Comparison of ENCODE assay signal across 9 cellular contexts in the genomic region with DNA sequence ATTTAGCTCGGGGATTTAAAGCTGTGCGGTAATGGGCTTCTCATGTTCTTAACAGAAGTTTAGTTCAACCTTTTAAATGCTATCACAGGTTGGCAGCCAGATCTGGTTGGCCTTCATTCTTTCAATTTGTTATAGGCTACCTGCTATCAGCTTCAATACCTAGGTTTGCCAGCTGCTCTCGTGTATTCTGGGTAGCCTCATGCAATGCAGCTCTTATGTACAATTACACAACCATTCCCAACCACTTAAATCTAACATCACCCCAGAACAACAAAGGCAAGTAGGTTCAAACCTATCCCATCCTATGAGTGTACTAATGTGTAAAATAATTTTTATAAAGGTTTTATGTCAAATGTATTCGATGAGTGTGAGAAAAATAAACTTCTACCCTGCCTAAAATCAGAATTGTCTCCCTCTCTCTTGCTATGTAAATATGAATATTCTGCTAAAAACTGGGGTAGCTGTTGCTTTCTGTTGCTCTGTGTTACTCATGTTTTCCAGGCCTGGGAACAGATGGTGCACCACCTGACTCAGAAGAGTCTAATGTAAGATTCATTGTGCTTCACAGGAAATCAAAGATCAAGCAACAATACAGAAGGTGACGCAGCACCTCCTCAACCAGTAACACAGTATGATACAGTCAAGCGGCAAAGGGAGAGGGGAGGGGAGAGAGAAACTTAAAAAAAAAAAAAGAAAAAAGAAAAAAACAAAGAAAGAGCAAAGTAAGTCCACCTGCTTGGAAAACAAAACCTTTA.
A peak's percentile ranks its signal among the peaks of the same experiment; 100 is the strongest.
DNase-seq lines count a peak whose midpoint lies in the region; ATAC-seq, FAIRE-seq and TF ChIP-seq lines count a peak whose summit lies in the region.
"Had no signal": no experiment of that assay in that cellular context is flagged by ENCODE, and none has a peak within 500 bp of the region (broad histone marks: within the 10 kb centered on the region; RNA-seq: fewer than 3 reads in every experiment).

No MANE protein-coding gene starts in this region.

- ATAC-seq in activated CD8-positive, alpha-beta memory T cell treated with anti-CD3 and anti-CD28 coated beads, Interleukin-2, amount 10 ng/mL, durations not matched to agents 7 days and 5 days: peak; percentile 42
- peak; percentile 79 for ATAC-seq in stimulated activated naive CD8-positive, alpha-beta T cell treated with anti-CD3 and anti-CD28 coated beads, Interleukin-15, Interleukin-2, amounts not matched to agents 100 U/mL and 50 U/mL, for 24 hours

- H3K9me3 Mint-ChIP-seq in activated CD8-positive, alpha-beta memory T cell treated with anti-CD3 and anti-CD28 coated beads, Interleukin-2, amount 10 ng/mL, durations not matched to agents 7 days and 5 days (ENCODE audit: low read depth): no peaks in the 10 kb centered on the region

- H3K27ac Mint-ChIP-seq in activated CD8-positive, alpha-beta memory T cell treated with anti-CD3 and anti-CD28 coated beads, Interleukin-2, amount 10 ng/mL, durations not matched to agents 7 days and 5 days: no peak overlapping the region
- H3K27ac Mint-ChIP-seq: CD4-positive, alpha-beta T cell had no signal

- H3K36me3 Mint-ChIP-seq in activated CD8-positive, alpha-beta memory T cell treated with anti-CD3 and anti-CD28 coated beads, Interleukin-2, amount 10 ng/mL, durations not matched to agents 7 days and 5 days: peaks cover under 1% of the 10 kb centered on the region

- DNase-seq in activated CD8-positive, alpha-beta memory T cell treated with anti-CD3 and anti-CD28 coated beads, Interleukin-2, amount 10 ng/mL, durations not matched to agents 7 days and 5 days: no peak
- DNase-seq in activated CD8-positive, alpha-beta memory T cell treated with anti-CD3 and anti-CD28 coated beads for 24 hours: no peak
- DNase-seq in NCI-H774 (lab: John Stamatoyannopoulos, UW) (peak; percentile 34), epithelial cell of proximal tubule (ENCODE audit: low read depth) (peak; percentile 26), RCC 7860 (ENCODE audit: low spot score) (no peak)
- no peak for DNase-seq in stimulated activated naive CD8-positive, alpha-beta T cell treated with anti-CD3 and anti-CD28 coated beads, Interleukin-15, Interleukin-2, amounts not matched to agents 100 U/mL and 50 U/mL, for 24 hours
- no peak for DNase-seq in NK-92 treated with Interleukin-12 subunit alpha and Interleukin-12 subunit beta, amount 100 ng/mL, for 24 hours (lab: John Stamatoyannopoulos, UW)
- DNase-seq in activated T-cell treated with anti-CD3 and anti-CD28 coated beads, Interleukin-2, amount 50 U/mL, for 48 hours: no peak
- DNase-seq: CD4-positive, alpha-beta T cell had no signal

- H3K4me1 Mint-ChIP-seq in activated CD8-positive, alpha-beta memory T cell treated with anti-CD3 and anti-CD28 coated beads, Interleukin-2, amount 10 ng/mL, durations not matched to agents 7 days and 5 days: peaks cover 1% of the 10 kb centered on the region

- CTCF ChIA-PET in activated CD8-positive, alpha-beta memory T cell treated with anti-CD3 and anti-CD28 coated beads, Interleukin-2, amount 10 ng/mL, durations not matched to agents 7 days and 5 days (lab: Charles Lee): no interaction called here

- no peak for TF ChIP-seq CTCF in epithelial cell of proximal tubule (conservative IDR thresholded peaks at IDR 0.05; ENCODE audit: low read depth, low read length)

- no peak for FAIRE-seq in RCC 7860 (lab: Jason Lieb, UNC)

- H3K27me3 Mint-ChIP-seq in activated CD8-positive, alpha-beta memory T cell treated with anti-CD3 and anti-CD28 coated beads, Interleukin-2, amount 10 ng/mL, durations not matched to agents 7 days and 5 days: no peaks in the 10 kb centered on the region
- H3K27me3 Mint-ChIP-seq: CD4-positive, alpha-beta T cell had no signal

- H3K4me3 Mint-ChIP-seq in activated CD8-positive, alpha-beta memory T cell treated with anti-CD3 and anti-CD28 coated beads, Interleukin-2, amount 10 ng/mL, durations not matched to agents 7 days and 5 days: no peak overlapping the region
- H3K4me3 Mint-ChIP-seq: CD4-positive, alpha-beta T cell had no signal

- no peak overlapping the region for H3K4me3 ChIP-seq in epithelial cell of proximal tubule (ENCODE audit: low read depth, low read length)

Comparison
In these comparisons a context has a peak if more than half of its experiments do, and no peak if none do; other contexts are left out.
1. DNase-seq: peak in NCI-H774 (single experiment) and epithelial cell of proximal tubule (single experiment); none in activated CD8-positive, alpha-beta memory T cell treated with anti-CD3 and anti-CD28 coated beads, Interleukin-2, amount 10 ng/mL, durations not matched to agents 7 days and 5 days (single experiment), activated CD8-positive, alpha-beta memory T cell treated with anti-CD3 and anti-CD28 coated beads for 24 hours (single experiment), stimulated activated naive CD8-positive, alpha-beta T cell treated with anti-CD3 and anti-CD28 coated beads, Interleukin-15, Interleukin-2, amounts not matched to agents 100 U/mL and 50 U/mL, for 24 hours (single experiment), NK-92 treated with Interleukin-12 subunit alpha and Interleukin-12 subunit beta, amount 100 ng/mL, for 24 hours (single experiment), RCC 7860 (single experiment) and activated T-cell treated with anti-CD3 and anti-CD28 coated beads, Interleukin-2, amount 50 U/mL, for 48 hours (0 of 2).